ENCODE assay signal across 1 cellular context in the genomic region with DNA sequence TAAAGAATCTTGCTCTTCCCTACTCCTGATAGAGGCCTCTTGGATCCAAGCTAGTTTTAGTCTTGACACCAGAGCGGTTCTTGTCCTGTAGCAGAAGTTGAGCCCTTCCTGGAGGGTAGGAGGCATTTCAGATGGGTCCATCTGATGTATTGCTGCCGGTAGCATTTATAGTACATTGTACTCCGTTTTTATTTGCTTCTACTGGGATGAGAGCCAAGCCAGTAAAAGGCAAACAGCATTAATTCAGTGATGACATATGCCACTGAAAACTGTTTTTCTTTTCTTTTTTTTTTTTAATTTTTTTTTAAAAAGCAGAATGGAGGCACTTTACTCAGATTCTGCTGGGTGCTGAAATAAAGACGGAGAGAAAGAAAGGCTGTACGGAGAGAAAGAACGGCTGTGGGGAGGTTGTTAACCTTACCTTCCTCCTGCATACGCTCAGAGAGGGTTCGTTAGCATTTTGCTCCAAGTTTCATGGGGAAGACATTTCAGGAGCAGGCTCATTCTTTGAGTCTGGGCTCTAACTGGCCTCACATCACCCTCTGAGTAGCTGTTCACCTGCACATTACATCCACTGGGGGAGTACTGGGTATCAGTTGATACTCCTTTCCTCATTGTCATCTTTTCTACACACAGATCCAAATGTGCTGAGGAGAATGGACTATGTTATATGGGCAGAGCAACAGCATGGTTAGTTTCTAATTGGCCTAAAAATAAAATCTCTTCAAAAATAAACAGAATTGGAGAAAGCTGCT.
TF ChIP-seq lines count a peak whose summit lies in the region.

No MANE protein-coding gene starts in this region.

TF ChIP-seq in GM23338, 12 proteins besides CTCF, POLR2A, EP300 and RAD21:
- TF ChIP-seq JUNB (IDR thresholded peaks at IDR 0.05; ENCODE audit: unreplicated experiment): no peak
- no peak for TF ChIP-seq EZH2 (IDR thresholded peaks at IDR 0.05; ENCODE audit: low read depth, unreplicated experiment)
- TF ChIP-seq, protein P1, sequence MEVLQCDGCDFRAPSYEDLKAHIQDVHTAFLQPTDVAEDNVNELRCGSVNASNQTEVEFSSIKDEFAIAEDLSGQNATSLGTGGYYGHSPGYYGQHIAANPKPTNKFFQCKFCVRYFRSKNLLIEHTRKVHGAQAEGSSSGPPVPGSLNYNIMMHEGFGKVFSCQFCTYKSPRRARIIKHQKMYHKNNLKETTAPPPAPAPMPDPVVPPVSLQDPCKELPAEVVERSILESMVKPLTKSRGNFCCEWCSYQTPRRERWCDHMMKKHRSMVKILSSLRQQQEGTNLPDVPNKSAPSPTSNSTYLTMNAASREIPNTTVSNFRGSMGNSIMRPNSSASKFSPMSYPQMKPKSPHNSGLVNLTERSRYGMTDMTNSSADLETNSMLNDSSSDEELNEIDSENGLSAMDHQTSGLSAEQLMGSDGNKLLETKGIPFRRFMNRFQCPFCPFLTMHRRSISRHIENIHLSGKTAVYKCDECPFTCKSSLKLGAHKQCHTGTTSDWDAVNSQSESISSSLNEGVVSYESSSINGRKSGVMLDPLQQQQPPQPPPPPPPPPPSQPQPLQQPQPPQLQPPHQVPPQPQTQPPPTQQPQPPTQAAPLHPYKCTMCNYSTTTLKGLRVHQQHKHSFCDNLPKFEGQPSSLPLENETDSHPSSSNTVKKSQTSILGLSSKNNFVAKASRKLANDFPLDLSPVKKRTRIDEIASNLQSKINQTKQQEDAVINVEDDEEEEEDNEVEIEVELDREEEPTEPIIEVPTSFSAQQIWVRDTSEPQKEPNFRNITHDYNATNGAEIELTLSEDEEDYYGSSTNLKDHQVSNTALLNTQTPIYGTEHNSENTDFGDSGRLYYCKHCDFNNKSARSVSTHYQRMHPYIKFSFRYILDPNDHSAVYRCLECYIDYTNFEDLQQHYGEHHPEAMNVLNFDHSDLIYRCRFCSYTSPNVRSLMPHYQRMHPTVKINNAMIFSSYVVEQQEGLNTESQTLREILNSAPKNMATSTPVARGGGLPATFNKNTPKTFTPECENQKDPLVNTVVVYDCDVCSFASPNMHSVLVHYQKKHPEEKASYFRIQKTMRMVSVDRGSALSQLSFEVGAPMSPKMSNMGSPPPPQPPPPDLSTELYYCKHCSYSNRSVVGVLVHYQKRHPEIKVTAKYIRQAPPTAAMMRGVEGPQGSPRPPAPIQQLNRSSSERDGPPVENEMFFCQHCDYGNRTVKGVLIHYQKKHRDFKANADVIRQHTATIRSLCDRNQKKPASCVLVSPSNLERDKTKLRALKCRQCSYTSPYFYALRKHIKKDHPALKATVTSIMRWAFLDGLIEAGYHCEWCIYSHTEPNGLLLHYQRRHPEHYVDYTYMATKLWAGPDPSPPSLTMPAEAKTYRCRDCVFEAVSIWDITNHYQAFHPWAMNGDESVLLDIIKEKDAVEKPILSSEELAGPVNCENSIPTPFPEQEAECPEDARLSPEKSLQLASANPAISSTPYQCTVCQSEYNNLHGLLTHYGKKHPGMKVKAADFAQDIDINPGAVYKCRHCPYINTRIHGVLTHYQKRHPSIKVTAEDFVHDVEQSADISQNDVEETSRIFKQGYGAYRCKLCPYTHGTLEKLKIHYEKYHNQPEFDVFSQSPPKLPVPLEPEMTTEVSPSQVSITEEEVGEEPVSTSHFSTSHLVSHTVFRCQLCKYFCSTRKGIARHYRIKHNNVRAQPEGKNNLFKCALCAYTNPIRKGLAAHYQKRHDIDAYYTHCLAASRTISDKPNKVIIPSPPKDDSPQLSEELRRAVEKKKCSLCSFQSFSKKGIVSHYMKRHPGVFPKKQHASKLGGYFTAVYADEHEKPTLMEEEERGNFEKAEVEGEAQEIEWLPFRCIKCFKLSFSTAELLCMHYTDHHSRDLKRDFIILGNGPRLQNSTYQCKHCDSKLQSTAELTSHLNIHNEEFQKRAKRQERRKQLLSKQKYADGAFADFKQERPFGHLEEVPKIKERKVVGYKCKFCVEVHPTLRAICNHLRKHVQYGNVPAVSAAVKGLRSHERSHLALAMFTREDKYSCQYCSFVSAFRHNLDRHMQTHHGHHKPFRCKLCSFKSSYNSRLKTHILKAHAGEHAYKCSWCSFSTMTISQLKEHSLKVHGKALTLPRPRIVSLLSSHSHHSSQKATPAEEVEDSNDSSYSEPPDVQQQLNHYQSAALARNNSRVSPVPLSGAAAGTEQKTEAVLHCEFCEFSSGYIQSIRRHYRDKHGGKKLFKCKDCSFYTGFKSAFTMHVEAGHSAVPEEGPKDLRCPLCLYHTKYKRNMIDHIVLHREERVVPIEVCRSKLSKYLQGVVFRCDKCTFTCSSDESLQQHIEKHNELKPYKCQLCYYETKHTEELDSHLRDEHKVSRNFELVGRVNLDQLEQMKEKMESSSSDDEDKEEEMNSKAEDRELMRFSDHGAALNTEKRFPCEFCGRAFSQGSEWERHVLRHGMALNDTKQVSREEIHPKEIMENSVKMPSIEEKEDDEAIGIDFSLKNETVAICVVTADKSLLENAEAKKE (CRISPR knock-in tag; IDR thresholded peaks at IDR 0.05): no peak
- TF ChIP-seq EZH2phosphoT487 (IDR thresholded peaks at IDR 0.05; ENCODE audit: unreplicated experiment): no peak
- TF ChIP-seq, protein P2, sequence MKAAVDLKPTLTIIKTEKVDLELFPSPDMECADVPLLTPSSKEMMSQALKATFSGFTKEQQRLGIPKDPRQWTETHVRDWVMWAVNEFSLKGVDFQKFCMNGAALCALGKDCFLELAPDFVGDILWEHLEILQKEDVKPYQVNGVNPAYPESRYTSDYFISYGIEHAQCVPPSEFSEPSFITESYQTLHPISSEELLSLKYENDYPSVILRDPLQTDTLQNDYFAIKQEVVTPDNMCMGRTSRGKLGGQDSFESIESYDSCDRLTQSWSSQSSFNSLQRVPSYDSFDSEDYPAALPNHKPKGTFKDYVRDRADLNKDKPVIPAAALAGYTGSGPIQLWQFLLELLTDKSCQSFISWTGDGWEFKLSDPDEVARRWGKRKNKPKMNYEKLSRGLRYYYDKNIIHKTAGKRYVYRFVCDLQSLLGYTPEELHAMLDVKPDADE (IDR thresholded peaks at IDR 0.05): no peak
- no peak for TF ChIP-seq CREB1 (CRISPR knock-in tag; IDR thresholded peaks at IDR 0.05; ENCODE audit: low read depth)
- no peak for TF ChIP-seq POLR2AphosphoS5 (IDR thresholded peaks at IDR 0.05; ENCODE audit: low read depth)
- TF ChIP-seq, protein P3, sequence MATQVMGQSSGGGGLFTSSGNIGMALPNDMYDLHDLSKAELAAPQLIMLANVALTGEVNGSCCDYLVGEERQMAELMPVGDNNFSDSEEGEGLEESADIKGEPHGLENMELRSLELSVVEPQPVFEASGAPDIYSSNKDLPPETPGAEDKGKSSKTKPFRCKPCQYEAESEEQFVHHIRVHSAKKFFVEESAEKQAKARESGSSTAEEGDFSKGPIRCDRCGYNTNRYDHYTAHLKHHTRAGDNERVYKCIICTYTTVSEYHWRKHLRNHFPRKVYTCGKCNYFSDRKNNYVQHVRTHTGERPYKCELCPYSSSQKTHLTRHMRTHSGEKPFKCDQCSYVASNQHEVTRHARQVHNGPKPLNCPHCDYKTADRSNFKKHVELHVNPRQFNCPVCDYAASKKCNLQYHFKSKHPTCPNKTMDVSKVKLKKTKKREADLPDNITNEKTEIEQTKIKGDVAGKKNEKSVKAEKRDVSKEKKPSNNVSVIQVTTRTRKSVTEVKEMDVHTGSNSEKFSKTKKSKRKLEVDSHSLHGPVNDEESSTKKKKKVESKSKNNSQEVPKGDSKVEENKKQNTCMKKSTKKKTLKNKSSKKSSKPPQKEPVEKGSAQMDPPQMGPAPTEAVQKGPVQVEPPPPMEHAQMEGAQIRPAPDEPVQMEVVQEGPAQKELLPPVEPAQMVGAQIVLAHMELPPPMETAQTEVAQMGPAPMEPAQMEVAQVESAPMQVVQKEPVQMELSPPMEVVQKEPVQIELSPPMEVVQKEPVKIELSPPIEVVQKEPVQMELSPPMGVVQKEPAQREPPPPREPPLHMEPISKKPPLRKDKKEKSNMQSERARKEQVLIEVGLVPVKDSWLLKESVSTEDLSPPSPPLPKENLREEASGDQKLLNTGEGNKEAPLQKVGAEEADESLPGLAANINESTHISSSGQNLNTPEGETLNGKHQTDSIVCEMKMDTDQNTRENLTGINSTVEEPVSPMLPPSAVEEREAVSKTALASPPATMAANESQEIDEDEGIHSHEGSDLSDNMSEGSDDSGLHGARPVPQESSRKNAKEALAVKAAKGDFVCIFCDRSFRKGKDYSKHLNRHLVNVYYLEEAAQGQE (IDR thresholded peaks at IDR 0.05; ENCODE audit: unreplicated experiment): no peak
- no peak for TF ChIP-seq STAT1 (IDR thresholded peaks at IDR 0.05; ENCODE audit: unreplicated experiment)
- no peak for TF ChIP-seq ZNF331 (CRISPR knock-in tag; IDR thresholded peaks at IDR 0.05; ENCODE audit: low read depth)
- TF ChIP-seq ZNF114 (CRISPR knock-in tag; IDR thresholded peaks at IDR 0.05): no peak
